In genomic region chrX:47658301-47658683, GRCh38 we compare ENCODE assay signal across 8 cellular contexts. TPM values are rescaled to one million over a fixed set of nuclear protein-coding genes. Genes with fewer than 3 reads are reported as not detected.
DNase-seq lines count a peak whose midpoint lies in the region; ATAC-seq, FAIRE-seq and TF ChIP-seq lines count a peak whose summit lies in the region.

No MANE protein-coding gene starts in this region.

- 0 to 2% methylated on average over 13 of the region's 13 CpGs for WGBS in sigmoid colon, 2 donors

- DNase-seq in GM12865 (ENCODE audit: low read depth) (no peak), T-helper 17 cell (no peak), fibroblast of the aortic adventitia (ENCODE audit: low read depth) (no peak), sigmoid colon (no peak), NCI-H128 (lab: John Stamatoyannopoulos, UW; ENCODE audit: unreplicated experiment) (no peak), H54 (ENCODE audit: insufficient read length, low spot score) (no peak), MV-4-11 (lab: John Stamatoyannopoulos, UW) (no peak)
- DNase-seq in stimulated activated CD4-positive, alpha-beta T cell treated with anti-CD3 and anti-CD28 coated beads, Interleukin-4, amount 100 ng/mL, for 4 hours: no peak

- peak overlapping the region; percentile 91 to 93 (median 92) for H3K27ac ChIP-seq in sigmoid colon

- no peaks in the 10 kb centered on the region for H3K27me3 ChIP-seq in sigmoid colon

- H3K9me3 ChIP-seq in T-helper 17 cell (ENCODE audit: control insufficient read depth, low read length, poor library complexity, severe bottlenecking) (no peaks in the 10 kb centered on the region), sigmoid colon (no peaks in the 10 kb centered on the region)

- no peaks in the 10 kb centered on the region for H3K27me3 Mint-ChIP-seq in T-helper 17 cell

- H3K4me3 ChIP-seq in GM12865 (ENCODE audit: low read depth, low read length): peak overlapping the region; percentile 78
- H3K4me3 ChIP-seq in fibroblast of the aortic adventitia (ENCODE audit: low read depth, low read length): peak overlapping the region; percentile 74
- peak overlapping the region; percentile 46 to 65 (median 60) for H3K4me3 ChIP-seq in sigmoid colon

- TF ChIP-seq POLR2A in sigmoid colon (IDR thresholded peaks at IDR 0.05): no peak
- no peak for TF ChIP-seq POLR2A in H54 (IDR thresholded peaks at IDR 0.05; ENCODE audit: low read depth, low read length)

- TF ChIP-seq EP300 in sigmoid colon (IDR thresholded peaks at IDR 0.05): no peak

- no peak for FAIRE-seq in H54 (lab: Jason Lieb, UNC)

- peaks cover 10% of the 10 kb centered on the region for H3K36me3 Mint-ChIP-seq in T-helper 17 cell (ENCODE audit: low read depth)

- H3K36me3 ChIP-seq in sigmoid colon: peaks cover 0 to 17% (median 5%) of the 10 kb centered on the region in 4 donors

- H3K27ac Mint-ChIP-seq in T-helper 17 cell: peak overlapping the region; percentile 91

- no peak for ATAC-seq in T-helper 17 cell

- intact Hi-C loops in sigmoid colon (cut with DNase I): loop anchor here (5.0 to 10.0 kb wide), 3 partner anchors 179 to 1387 kb away; partner anchors contain the start of genes TFE3 and ZNF81

- H3K4me3 Mint-ChIP-seq in T-helper 17 cell: peak overlapping the region; percentile 80

- H3K4me1 Mint-ChIP-seq in T-helper 17 cell: peaks cover 13% of the 10 kb centered on the region

- H3K4me1 ChIP-seq in sigmoid colon: peaks cover 0 to 4% (median 0%) of the 10 kb centered on the region in 4 donors

- no peak for TF ChIP-seq CTCF in GM12865 (IDR thresholded peaks at IDR 0.05; ENCODE audit: insufficient read depth, low read depth, low read length, missing control alignments)
- no peak for TF ChIP-seq CTCF in fibroblast of the aortic adventitia (IDR thresholded peaks at IDR 0.05; ENCODE audit: insufficient read depth, low read length)
- TF ChIP-seq CTCF in sigmoid colon (IDR thresholded peaks at IDR 0.05): no peak

RNA-seq across cellular contexts. Expression of gene UXT, which starts 0.7 kb away (rescaled TPM):
- total RNA-seq in T-helper 17 cell: 100 to 1,000 TPM; 164 to 185 TPM
- total RNA-seq in fibroblast of the aortic adventitia (ENCODE audit: low replicate concordance): 64.3 and 151 TPM in 2 replicates
- total RNA-seq in sigmoid colon: 100 to 1,000 TPM; 102 to 159 (median 143) TPM
- polyA plus RNA-seq in sigmoid colon: 100 to 1,000 TPM; 175 to 334 (median 238) TPM

RNA-seq across cellular contexts. Expression of gene ELK1, which starts 7.9 kb away (rescaled TPM):
- total RNA-seq in T-helper 17 cell (10 to 100 TPM; 33.0 to 33.2 TPM), fibroblast of the aortic adventitia (ENCODE audit: low replicate concordance) (13.3 and 22.9 TPM in 2 replicates), sigmoid colon (10 to 100 TPM; 12.1 to 18.8 (median 16.8) TPM)
- polyA plus RNA-seq in sigmoid colon: 10 to 100 TPM; 16.4 to 22.3 (median 21.6) TPM

RNA-seq across cellular contexts. Expression of gene CFP, which starts 28.6 kb away (rescaled TPM):
- total RNA-seq in T-helper 17 cell: 10 to 100 TPM; 17.7 to 25.3 TPM
- total RNA-seq in fibroblast of the aortic adventitia (ENCODE audit: low replicate concordance): 0.18 TPM in 1 of 2 replicates, not detected in the other
- 10 to 100 TPM in 3 of 4 donors, 1 to 10 TPM in 1; 6.1 to 14.3 (median 10.9) TPM for total RNA-seq in sigmoid colon
- polyA plus RNA-seq in sigmoid colon: 1 to 10 TPM; 3.0 to 7.0 (median 4.4) TPM

RNA-seq across cellular contexts. Expression of gene SYN1, which starts 38.6 kb away (rescaled TPM):
- total RNA-seq in T-helper 17 cell: 1 to 10 TPM in 1 of 2 donors, under 1 TPM in 1; 0.52 to 1.1 TPM
- 0.09 TPM in 1 of 2 replicates, not detected in the other for total RNA-seq in fibroblast of the aortic adventitia (ENCODE audit: low replicate concordance)
- 1 to 10 TPM in 2 of 4 donors, under 1 TPM in 2; 0.16 to 1.4 (median 1.0) TPM for total RNA-seq in sigmoid colon
- 1 to 10 TPM in 1 of 3 donors, under 1 TPM in 1, not detected in 1; 0.46 to 1.6 TPM for polyA plus RNA-seq in sigmoid colon
